9 cellular contexts compared by ENCODE assay signal in the genomic region with DNA sequence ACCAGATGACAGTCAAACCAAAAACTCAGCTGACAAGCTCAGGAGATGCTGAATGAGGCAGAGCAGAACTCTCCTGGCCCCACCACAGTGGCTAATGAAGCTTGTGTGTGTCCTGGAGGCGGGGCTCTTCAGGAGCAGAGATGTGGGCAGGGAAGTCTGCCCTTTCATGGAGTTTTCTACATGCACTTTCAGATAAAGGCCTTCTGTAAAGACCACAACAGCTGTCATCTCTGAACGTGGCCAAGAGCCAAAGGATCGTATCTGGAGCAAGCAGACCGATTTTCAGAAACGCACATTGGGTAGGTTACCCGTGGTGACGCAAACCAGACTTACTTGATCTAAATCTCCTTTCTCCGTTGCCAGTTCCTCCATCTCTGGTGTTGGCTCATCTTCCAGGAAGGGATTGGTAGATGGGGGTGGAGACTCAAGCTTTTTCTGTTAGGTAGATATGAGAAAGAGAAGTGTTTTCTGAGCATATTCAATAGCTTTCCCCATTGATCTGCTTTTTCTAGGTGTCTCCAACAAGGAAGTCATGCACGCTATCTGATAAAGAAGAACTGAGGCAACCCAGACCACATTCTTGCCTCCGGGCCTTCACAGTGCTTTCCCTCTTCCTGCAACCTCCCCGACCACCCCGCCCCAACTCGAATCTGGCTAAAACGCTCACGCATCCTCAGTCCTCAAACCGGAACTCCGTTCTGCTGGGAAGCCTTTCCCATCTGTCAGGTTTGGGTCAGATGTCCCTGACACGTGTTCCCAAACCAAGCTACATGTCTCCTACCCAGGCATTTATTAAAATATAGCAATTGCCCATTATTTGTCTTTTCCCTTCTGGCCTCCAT.
DNase-seq lines count a peak whose midpoint lies in the region; ATAC-seq and TF ChIP-seq lines count a peak whose summit lies in the region.
"Had no signal": no experiment of that assay in that cellular context is flagged by ENCODE, and none has a peak within 500 bp of the region (broad histone marks: within the 10 kb centered on the region; RNA-seq: fewer than 3 reads in every experiment).

No MANE protein-coding gene starts in this region.

- peak overlapping the region; percentile 17 for H3K27ac ChIP-seq in brain microvascular endothelial cell
- H3K27ac ChIP-seq in uterus: peak overlapping the region; percentile 41 to 62
- H3K27ac ChIP-seq: testis had no signal

- H3K36me3 ChIP-seq in brain microvascular endothelial cell (replicated peaks) (peaks cover 23% of the 10 kb centered on the region), mucosa of descending colon (ENCODE audit: low read depth) (no peaks in the 10 kb centered on the region), uterus (no peaks in the 10 kb centered on the region)

- no peaks in the 10 kb centered on the region for H3K4me1 ChIP-seq in mucosa of descending colon (ENCODE audit: low read depth)
- H3K4me1 ChIP-seq in uterus: peaks cover 0 to 8% of the 10 kb centered on the region in 2 donors
- H3K4me1 ChIP-seq: testis had no signal

- H3K27me3 ChIP-seq in brain microvascular endothelial cell (replicated peaks) (no peaks in the 10 kb centered on the region), uterus (no peaks in the 10 kb centered on the region)
- H3K27me3 ChIP-seq: testis had no signal

- TF ChIP-seq CTCF in brain microvascular endothelial cell (IDR thresholded peaks at IDR 0.05; ENCODE audit: low read depth, low read length, missing control alignments) (no peak), mucosa of descending colon (IDR thresholded peaks at IDR 0.05) (no peak), uterus (IDR thresholded peaks at IDR 0.05) (no peak)

- no peaks in the 10 kb centered on the region for H3K9me3 ChIP-seq in mucosa of descending colon
- no peaks in the 10 kb centered on the region for H3K9me3 ChIP-seq in uterus
- H3K9me3 ChIP-seq: testis had no signal

- ATAC-seq in Right ventricle myocardium inferior (peak; percentile 44), Right ventricle myocardium superior (ENCODE audit: poor library complexity) (no peak), mucosa of descending colon (peak; percentile 45), GM18519 (IDR thresholded peaks at IDR 0.05; ENCODE audit: low FRiP score, unreplicated experiment) (no peak)

- intact Hi-C loops in Right ventricle myocardium inferior (cut with DNase I): no loop called here
- intact Hi-C loops in Right ventricle myocardium superior (cut with DNase I): no loop called here
- intact Hi-C loops in mucosa of descending colon (cut with DNase I, micrococcal nuclease): no loop called here
- intact Hi-C loops in uterus (cut with DNase I; ENCODE audit: low total_unique reads): no loop called here

- no peak for TF ChIP-seq POLR2A in uterus (IDR thresholded peaks at IDR 0.05)

- DNase-seq in Right ventricle myocardium inferior (ENCODE audit: missing footprints) (no peak), Right ventricle myocardium superior (no peak), brain microvascular endothelial cell (no peak), mucosa of descending colon (peak in 1 of 3 donors; percentile 43), uterus (peak; percentile 55 to 63), NCI-H2196 treated with DMSO at 0.1 percent for 48 hours (lab: John Stamatoyannopoulos, UW; ENCODE audit: unreplicated experiment) (no peak), ACHN (no peak)
- DNase-seq: testis had no signal

- H3K4me3 ChIP-seq in brain microvascular endothelial cell (ENCODE audit: low read depth, low read length): no peak overlapping the region
- no peak overlapping the region for H3K4me3 ChIP-seq in mucosa of descending colon
- no peak overlapping the region for H3K4me3 ChIP-seq in uterus
- H3K4me3 ChIP-seq: testis had no signal

- in situ Hi-C loops in brain microvascular endothelial cell (cut with HindIII; ENCODE audit: low pct_ligation_motif_present, low sequenced_read_pairs): no loop called here
- in situ Hi-C loops in ACHN (cut with HindIII; ENCODE audit: low pct_ligation_motif_present, low pct_unique_long_range_greater_than_20kb, low sequenced_read_pairs): no loop called here

Comparison
In these comparisons a context has a peak if more than half of its experiments do, and no peak if none do; other contexts are left out.
1. ATAC-seq: peak in Right ventricle myocardium inferior (single experiment) and mucosa of descending colon (single experiment); none in Right ventricle myocardium superior (single experiment) and GM18519 (single experiment).
2. DNase-seq: peak in uterus (2 of 2); none in Right ventricle myocardium inferior (single experiment), Right ventricle myocardium superior (single experiment), brain microvascular endothelial cell (single experiment), NCI-H2196 treated with DMSO at 0.1 percent for 48 hours (single experiment) and ACHN (single experiment).